In the genomic region with DNA sequence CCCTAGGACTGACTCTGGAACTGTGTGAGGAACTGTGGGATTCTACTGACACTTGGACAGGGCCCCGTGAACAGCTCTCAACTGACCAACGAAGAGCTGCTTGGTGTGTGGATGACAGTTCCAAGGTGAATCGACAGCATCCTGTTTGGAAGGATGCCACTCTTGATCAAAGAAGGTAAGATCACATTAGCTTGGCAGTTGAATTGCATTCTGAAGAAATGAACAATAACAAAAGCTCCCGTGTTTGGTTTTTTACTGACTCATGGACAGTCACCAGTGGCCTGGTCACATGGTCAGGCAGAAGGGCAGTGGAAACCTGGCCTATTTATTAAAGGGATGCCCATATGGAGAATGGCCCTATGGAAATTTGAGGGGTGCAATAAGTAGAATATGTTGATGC, we compare ENCODE assay signal across 25 cellular contexts. TPM values are rescaled to one million over a fixed set of nuclear protein-coding genes. Genes with fewer than 3 reads are reported as not detected.
DNase-seq lines count a peak whose midpoint lies in the region; ATAC-seq and TF ChIP-seq lines count a peak whose summit lies in the region.
"Had no signal": no experiment of that assay in that cellular context is flagged by ENCODE, and none has a peak within 500 bp of the region (broad histone marks: within the 10 kb centered on the region; RNA-seq: fewer than 3 reads in every experiment).

No MANE protein-coding gene starts in this region.

- peak; percentile 19 for DNase-seq in Caki2 (ENCODE audit: low read depth)
- peak; percentile 61 for DNase-seq in IMR-90
- DNase-seq in ascending aorta (ENCODE audit: low spot score in 2 of 2), result no peak
- DNase-seq in glomerular visceral epithelial cell (ENCODE audit: extremely low spot score), result peak; percentile 4
- DNase-seq in activated naive CD4-positive, alpha-beta T cell treated with anti-CD3 and anti-CD28 coated beads for 36 hours, result no peak
- no peak for DNase-seq in activated naive CD4-positive, alpha-beta T cell treated with anti-CD3 and anti-CD28 coated beads, Interleukin-2, amount 50 U/mL, for 72 hours (ENCODE audit: low spot score in 2 of 2)
- DNase-seq: activated CD4-positive, alpha-beta T cell treated with anti-CD3 and anti-CD28 coated beads, Interleukin-2, amount 10 ng/mL, durations not matched to agents 7 days and 5 days; activated CD8-positive, alpha-beta memory T cell treated with anti-CD3 and anti-CD28 coated beads, Interleukin-2, amount 10 ng/mL, durations not matched to agents 7 days and 5 days; activated naive CD4-positive, alpha-beta T cell treated with anti-CD3 and anti-CD28 coated beads, Interleukin-2, amount 10 ng/mL, durations not matched to agents 7 days and 5 days; activated T-cell treated with anti-CD3 and anti-CD28 coated beads, Interleukin-2, amount 50 U/mL, for 72 hours; Calu3; central memory CD4-positive, alpha-beta T cell; naive B cell; NCI-H1436; NCI-H524; stimulated activated CD4-positive, alpha-beta T cell treated with anti-CD3 and anti-CD28 coated beads, Interleukin-1b, Interleukin-23, amount 100 ng/mL, for 48 hours; T-helper 17 cell; upper lobe of right lung had no signal

- no peak for TF ChIP-seq POLR2A in IMR-90 (IDR thresholded peaks at IDR 0.05; ENCODE audit: low read depth, low read length)

- no peak overlapping the region for H3K9ac ChIP-seq in IMR-90 (ENCODE audit: low read depth, low read length)
- H3K9ac ChIP-seq: BLaER1 had no signal

- no peak for TF ChIP-seq RAD21 in IMR-90 (IDR thresholded peaks at IDR 0.05; ENCODE audit: low read length)

- H4K20me1 ChIP-seq in IMR-90 (ENCODE audit: insufficient read depth, low read length), result no peaks in the 10 kb centered on the region
- H4K20me1 ChIP-seq: BLaER1 had no signal

- no peak overlapping the region for H3K4me3 ChIP-seq in IMR-90 (ENCODE audit: insufficient read depth, low read depth, low read length)
- H3K4me3 ChIP-seq in ascending aorta, result no peak overlapping the region
- H3K4me3 ChIP-seq: BLaER1, upper lobe of right lung had no signal

- H3K18ac ChIP-seq in IMR-90 (ENCODE audit: low read depth, low read length), result no peak overlapping the region

- H3K79me1 ChIP-seq in IMR-90 (ENCODE audit: low read depth in 1 of 2, low read length in 2 of 2), result no peaks in the 10 kb centered on the region

- H2BK15ac ChIP-seq in IMR-90 (ENCODE audit: low read depth, low read length), result no peak overlapping the region

- no peak overlapping the region for H4K5ac ChIP-seq in IMR-90 (ENCODE audit: low read depth, low read length)

- CTCF ChIA-PET in IMR-90 (lab: Yijun Ruan, JAX), result interaction anchor here (0.5 to 0.6 kb wide), 2 partner anchors 16 to 1614 kb away, joined by 3 read pairs; no protein-coding TSS in a partner anchor
- CTCF ChIA-PET in activated naive CD4-positive, alpha-beta T cell treated with anti-CD3 and anti-CD28 coated beads for 36 hours (lab: Charles Lee), result no interaction called here

- POLR2A ChIA-PET in IMR-90 (lab: Charles Lee; ENCODE audit: unreplicated experiment), result no interaction called here

- no peak overlapping the region for H4K8ac ChIP-seq in IMR-90 (ENCODE audit: low read depth in 2 of 2, low read length in 2 of 2)

- H3K27me3 Mint-ChIP-seq in activated naive CD4-positive, alpha-beta T cell treated with anti-CD3 and anti-CD28 coated beads for 36 hours (ENCODE audit: low read depth), result no peaks in the 10 kb centered on the region
- H3K27me3 Mint-ChIP-seq: activated CD4-positive, alpha-beta T cell treated with anti-CD3 and anti-CD28 coated beads, Interleukin-2, amount 10 ng/mL, durations not matched to agents 7 days and 5 days; activated CD8-positive, alpha-beta memory T cell treated with anti-CD3 and anti-CD28 coated beads, Interleukin-2, amount 10 ng/mL, durations not matched to agents 7 days and 5 days; activated naive CD4-positive, alpha-beta T cell treated with anti-CD3 and anti-CD28 coated beads, Interleukin-2, amount 10 ng/mL, durations not matched to agents 7 days and 5 days; dendritic cell treated with granulocyte-macrophage colony-stimulating factor and Interleukin-4, amounts not matched to agents 40 ng/mL and 50 ng/mL, for 4 days; T-helper 17 cell had no signal

- no peak overlapping the region for H2BK120ac ChIP-seq in IMR-90 (ENCODE audit: low read depth, low read length)

- H2BK20ac ChIP-seq in IMR-90 (ENCODE audit: low read depth, low read length), result no peak overlapping the region

- no peak overlapping the region for H2AK5ac ChIP-seq in IMR-90 (ENCODE audit: low read depth, low read length)

- H3K4me1 Mint-ChIP-seq in activated naive CD4-positive, alpha-beta T cell treated with anti-CD3 and anti-CD28 coated beads for 36 hours (ENCODE audit: low read depth), result no peaks in the 10 kb centered on the region

- H2BK5ac ChIP-seq in IMR-90 (ENCODE audit: low read depth, low read length, poor library complexity, severe bottlenecking), result no peak overlapping the region

- WGBS in IMR-90 (ENCODE audit: extremely low coverage in 2 of 2, insufficient read length in 1 of 2), 2 experiments, result 60% methylated on average over 2 of the region's 4 CpGs; no CpG with 5 or more reads in 1 of the 2 experiments

- TF ChIP-seq CTCF in IMR-90 (conservative IDR thresholded peaks at IDR 0.05; ENCODE audit: low read depth, low read length) (no peak), ascending aorta (IDR thresholded peaks at IDR 0.05) (no peak)

- intact Hi-C loops in IMR-90 (cut with micrococcal nuclease), result no loop called here
- intact Hi-C loops in ascending aorta (cut with DNase I), result no loop called here
- intact Hi-C loops in activated naive CD4-positive, alpha-beta T cell treated with anti-CD3 and anti-CD28 coated beads for 36 hours (cut with micrococcal nuclease), result no loop called here

- ATAC-seq in IMR-90 (ENCODE audit: low read depth) (0 out of 2 replicates have a peak, but pooled peaks have one; percentile 37), GM19023 (IDR thresholded peaks at IDR 0.05; ENCODE audit: unreplicated experiment) (no peak), GM18498 (IDR thresholded peaks at IDR 0.05; ENCODE audit: unreplicated experiment) (no peak)
- no peak for ATAC-seq in activated naive CD4-positive, alpha-beta T cell treated with anti-CD3 and anti-CD28 coated beads, Interleukin-2, amount 50 U/mL, for 72 hours
- ATAC-seq: activated CD8-positive, alpha-beta memory T cell treated with anti-CD3 and anti-CD28 coated beads, Interleukin-2, amount 10 ng/mL, durations not matched to agents 7 days and 5 days; activated T-cell treated with anti-CD3 and anti-CD28 coated beads, Interleukin-2, amount 50 U/mL, for 72 hours; Panc1; T-helper 17 cell; upper lobe of right lung had no signal

- H3K36me3 ChIP-seq in IMR-90 (ENCODE audit: control insufficient read depth, insufficient read depth, low read length) (peaks cover 10% of the 10 kb centered on the region; the same call in 1 of the 2 replicates), ascending aorta (peaks cover 0 to 8% of the 10 kb centered on the region in 2 donors)

- no peak overlapping the region for H3K27ac ChIP-seq in IMR-90 (ENCODE audit: insufficient read depth, low read length)
- H3K27ac ChIP-seq in ascending aorta, result peak overlapping the region; percentile 33 to 69
- H3K27ac ChIP-seq: BLaER1, upper lobe of right lung had no signal

- H3K9me3 Mint-ChIP-seq in activated naive CD4-positive, alpha-beta T cell treated with anti-CD3 and anti-CD28 coated beads for 36 hours, result no peaks in the 10 kb centered on the region
- no peaks in the 10 kb centered on the region for H3K9me3 Mint-ChIP-seq in activated naive CD4-positive, alpha-beta T cell treated with anti-CD3 and anti-CD28 coated beads, Interleukin-2, amount 50 U/mL, for 72 hours
- H3K9me3 Mint-ChIP-seq: activated CD4-positive, alpha-beta T cell treated with anti-CD3 and anti-CD28 coated beads, Interleukin-2, amount 10 ng/mL, durations not matched to agents 7 days and 5 days; activated naive CD4-positive, alpha-beta T cell treated with anti-CD3 and anti-CD28 coated beads, Interleukin-2, amount 10 ng/mL, durations not matched to agents 7 days and 5 days; activated T-cell treated with anti-CD3 and anti-CD28 coated beads, Interleukin-2, amount 50 U/mL, for 72 hours; dendritic cell treated with granulocyte-macrophage colony-stimulating factor and Interleukin-4, amounts not matched to agents 40 ng/mL and 50 ng/mL, for 4 days had no signal

- dilution Hi-C loops in IMR-90 (cut with HindIII; ENCODE audit: low sequenced_read_pairs, unreplicated experiment), result no loop called here

- H3K4me2 ChIP-seq in IMR-90 (ENCODE audit: low read depth, low read length), result no peak overlapping the region
- H3K4me2 ChIP-seq: BLaER1 had no signal

- BruUV-seq in IMR-90 (replicated peaks; lab: Mats Ljungman, UMichigan), result no TSS peak

- H3K36me3 Mint-ChIP-seq in activated naive CD4-positive, alpha-beta T cell treated with anti-CD3 and anti-CD28 coated beads for 36 hours (ENCODE audit: low read depth), result peaks cover 51% of the 10 kb centered on the region
- peaks cover 35 to 39% of the 10 kb centered on the region in 2 donors for H3K36me3 Mint-ChIP-seq in activated naive CD4-positive, alpha-beta T cell treated with anti-CD3 and anti-CD28 coated beads, Interleukin-2, amount 50 U/mL, for 72 hours

- H3K23ac ChIP-seq in IMR-90 (ENCODE audit: low read depth, low read length), result no peak overlapping the region

- in situ Hi-C loops in Caki2 (cut with HindIII; ENCODE audit: low pct_unique_long_range_greater_than_20kb, low sequenced_read_pairs), result no loop called here
- in situ Hi-C loops in IMR-90 (cut with MboI; ENCODE audit: low sequenced_read_pairs), result no loop called here

- H3K9me3 ChIP-seq in IMR-90 (ENCODE audit: control insufficient read depth, insufficient read depth, low read length) (no peaks in the 10 kb centered on the region), ascending aorta (no peaks in the 10 kb centered on the region)
- H3K9me3 ChIP-seq: upper lobe of right lung had no signal

- H3K4me3 Mint-ChIP-seq in activated naive CD4-positive, alpha-beta T cell treated with anti-CD3 and anti-CD28 coated beads for 36 hours, result no peak overlapping the region
- H3K4me3 Mint-ChIP-seq: activated CD4-positive, alpha-beta T cell treated with anti-CD3 and anti-CD28 coated beads, Interleukin-2, amount 10 ng/mL, durations not matched to agents 7 days and 5 days; activated CD8-positive, alpha-beta memory T cell treated with anti-CD3 and anti-CD28 coated beads, Interleukin-2, amount 10 ng/mL, durations not matched to agents 7 days and 5 days; activated naive CD4-positive, alpha-beta T cell treated with anti-CD3 and anti-CD28 coated beads, Interleukin-2, amount 10 ng/mL, durations not matched to agents 7 days and 5 days; activated T-cell treated with anti-CD3 and anti-CD28 coated beads, Interleukin-2, amount 50 U/mL, for 72 hours; dendritic cell treated with granulocyte-macrophage colony-stimulating factor and Interleukin-4, amounts not matched to agents 40 ng/mL and 50 ng/mL, for 4 days; naive B cell; T-helper 17 cell had no signal

- no peak overlapping the region for H3K27ac Mint-ChIP-seq in activated naive CD4-positive, alpha-beta T cell treated with anti-CD3 and anti-CD28 coated beads for 36 hours
- H3K27ac Mint-ChIP-seq in activated naive CD4-positive, alpha-beta T cell treated with anti-CD3 and anti-CD28 coated beads, Interleukin-2, amount 50 U/mL, for 72 hours, result peak overlapping the region in 1 of 2 donors; percentile 60
- H3K27ac Mint-ChIP-seq: activated CD4-positive, alpha-beta T cell treated with anti-CD3 and anti-CD28 coated beads, Interleukin-2, amount 10 ng/mL, durations not matched to agents 7 days and 5 days; activated CD8-positive, alpha-beta memory T cell treated with anti-CD3 and anti-CD28 coated beads, Interleukin-2, amount 10 ng/mL, durations not matched to agents 7 days and 5 days; activated naive CD4-positive, alpha-beta T cell treated with anti-CD3 and anti-CD28 coated beads, Interleukin-2, amount 10 ng/mL, durations not matched to agents 7 days and 5 days; dendritic cell treated with granulocyte-macrophage colony-stimulating factor and Interleukin-4, amounts not matched to agents 40 ng/mL and 50 ng/mL, for 4 days; naive B cell; T-helper 17 cell had no signal

- H3K9me1 ChIP-seq in IMR-90 (ENCODE audit: insufficient read depth, low read length), result peaks cover 5% of the 10 kb centered on the region; the same call in 1 of the 2 replicates

- no peak overlapping the region for H2AFZ ChIP-seq in IMR-90 (replicated peaks; ENCODE audit: low read length, poor library complexity)

- no peak overlapping the region for H3K56ac ChIP-seq in IMR-90 (ENCODE audit: extremely low read depth, insufficient read depth, low read length)

- no peak overlapping the region for H3K4ac ChIP-seq in IMR-90 (ENCODE audit: low read depth, low read length)

- H3K27me3 ChIP-seq in IMR-90 (ENCODE audit: control insufficient read depth, insufficient read depth, low read length), result no peaks in the 10 kb centered on the region
- no peaks in the 10 kb centered on the region for H3K27me3 ChIP-seq in ascending aorta
- H3K27me3 ChIP-seq: upper lobe of right lung had no signal

- H3K4me1 ChIP-seq in IMR-90 (ENCODE audit: control insufficient read depth, insufficient read depth, low read length) (peaks cover 2% of the 10 kb centered on the region), ascending aorta (peaks cover 0 to 5% of the 10 kb centered on the region in 2 donors)
- H3K4me1 ChIP-seq: BLaER1, upper lobe of right lung had no signal

- H2AK9ac ChIP-seq in IMR-90 (replicated peaks; ENCODE audit: low read depth, low read length, poor library complexity), result no peak overlapping the region

- no peak overlapping the region for H4K91ac ChIP-seq in IMR-90 (ENCODE audit: insufficient read depth, low read depth, low read length)

- H3K14ac ChIP-seq in IMR-90 (replicated peaks; ENCODE audit: low read depth, low read length), result no peak overlapping the region

RNA-seq across cellular contexts. Expression of a gene that starts 33.1 kb away (rescaled TPM):
- not detected in 2 replicates for total RNA-seq in Caki2 (2014; rRNA removed; shearing (Covaris generic); ENCODE audit: low replicate concordance)
- total RNA-seq in IMR-90 (2012; rRNA removed) (not detected in 2 replicates), ascending aorta (1.5 TPM)
- not detected in 2 replicates for polyA plus RNA-seq in IMR-90 (2012; rRNA removed)
- not detected in 2 replicates for polyA plus RNA-seq in IMR-90 (2012; cell fraction: cytosol; rRNA removed)
- 0.05 TPM in 1 of 2 replicates, not detected in the other for polyA plus RNA-seq in IMR-90 (2012; cell fraction: nucleus; rRNA removed; ENCODE audit: low replicate concordance)
- not detected for total RNA-seq in activated naive CD4-positive, alpha-beta T cell treated with anti-CD3 and anti-CD28 coated beads for 36 hours
- total RNA-seq in activated naive CD4-positive, alpha-beta T cell treated with anti-CD3 and anti-CD28 coated beads, Interleukin-2, amount 50 U/mL, for 72 hours, result under 1 TPM; 0.23 to 0.25 TPM
- total RNA-seq: Calu3, pulmonary artery endothelial cell, SK-MEL-5 had no signal

Comparison
In these comparisons a context has a peak if more than half of its experiments do, and no peak if none do; other contexts are left out.
1. DNase-seq: peak in Caki2 (single experiment), IMR-90 (single experiment) and glomerular visceral epithelial cell (single experiment); none in ascending aorta (0 of 2), activated naive CD4-positive, alpha-beta T cell treated with anti-CD3 and anti-CD28 coated beads for 36 hours (single experiment) and activated naive CD4-positive, alpha-beta T cell treated with anti-CD3 and anti-CD28 coated beads, Interleukin-2, amount 50 U/mL, for 72 hours (0 of 2).